In the genomic region with DNA sequence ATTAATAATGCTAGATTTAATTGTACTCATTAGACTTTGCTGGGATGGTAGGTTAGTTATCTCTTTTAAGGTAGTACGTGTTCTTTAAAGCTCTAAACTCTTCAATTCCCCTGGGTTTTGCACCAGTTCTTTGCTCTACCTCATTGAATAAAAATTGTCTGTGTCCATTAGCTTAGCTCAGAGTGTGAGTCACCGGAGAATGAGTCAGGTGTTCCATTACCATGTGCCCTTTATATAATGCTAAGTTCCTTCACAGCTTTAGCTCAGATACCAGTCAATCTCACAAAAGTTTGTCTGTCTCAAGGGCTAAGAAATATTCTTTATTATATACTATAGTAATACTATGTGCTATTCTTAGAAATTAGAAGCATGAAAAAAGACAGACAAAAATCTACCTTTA, we compare ENCODE assay signal across 11 cellular contexts.
DNase-seq lines count a peak whose midpoint lies in the region; ATAC-seq, FAIRE-seq and TF ChIP-seq lines count a peak whose summit lies in the region.
"Had no signal": no experiment of that assay in that cellular context is flagged by ENCODE, and none has a peak within 500 bp of the region (broad histone marks: within the 10 kb centered on the region; RNA-seq: fewer than 3 reads in every experiment).

No MANE protein-coding gene starts in this region.

- in situ Hi-C loops in K562 (cut with MboI): no loop called here

- no peak for FAIRE-seq in K562 (lab: Jason Lieb, UNC)

- CTCF ChIA-PET in AG04450 (lab: Charles Lee) (interaction anchor here (0.9 kb wide), 1 partner anchor 149 kb away, joined by 3 read pairs; no protein-coding TSS in a partner anchor), K562 (lab: Yijun Ruan, JAX; ENCODE audit: low intra/inter-chr PET ratio) (no interaction called here), GM10248 (lab: Yijun Ruan, JAX) (interaction anchor here (1.5 kb wide), 1 partner anchor 11 kb away, joined by 5 read pairs; no protein-coding TSS in a partner anchor)

- no peak for TF ChIP-seq RAD21 in K562 (CRISPR knock-in tag; conservative IDR thresholded peaks at IDR 0.05 in 1 of 2, IDR thresholded peaks at IDR 0.05 in 1 of 2)

- POLR2A ChIA-PET in AG04450 (lab: Yijun Ruan, JAX): no interaction called here
- POLR2A ChIA-PET in K562 (lab: Yijun Ruan, JAX): interaction anchor here (1.1 kb wide), 1 partner anchor 15 kb away, joined by 5 read pairs; no protein-coding TSS in a partner anchor
- POLR2A ChIA-PET in GM10248 (lab: Yijun Ruan, JAX): no interaction called here

- H3K79me2 ChIP-seq in K562 (ENCODE audit: control insufficient read depth, insufficient read depth, low read length): no peaks in the 10 kb centered on the region

- H3K27ac ChIP-seq in AG04450 (ENCODE audit: low read depth, low read length) (no peak overlapping the region), K562 (ENCODE audit: extremely low read depth, low read depth, low read length) (no peak overlapping the region), ovary (no peak overlapping the region)

- intact Hi-C loops in K562 (cut with micrococcal nuclease): no loop called here
- intact Hi-C loops in ovary (cut with DNase I): no loop called here

- H2AFZ ChIP-seq in K562 (ENCODE audit: low read depth, low read length): no peak overlapping the region

- TF ChIP-seq CTCF in AG04450 (IDR thresholded peaks at IDR 0.05; ENCODE audit: low read depth, low read length) (no peak), K562 (IDR thresholded peaks at IDR 0.05 in 2 of 3, conservative IDR thresholded peaks at IDR 0.05 in 1 of 3; ENCODE audit: insufficient read depth in 2 of 3, low read depth in 1 of 3, low read length in 3 of 3) (no peak), kidney epithelial cell (IDR thresholded peaks at IDR 0.05; ENCODE audit: insufficient read depth, low read length, poor library complexity, severe bottlenecking) (no peak), GM10248 (IDR thresholded peaks at IDR 0.05; ENCODE audit: control extremely low read depth, extremely low read depth, low read depth, missing control alignments) (no peak), ovary (IDR thresholded peaks at IDR 0.05) (no peak)

- no peak for ATAC-seq in K562

- no peak for TF ChIP-seq POLR2A in K562 (conservative IDR thresholded peaks at IDR 0.05)
- TF ChIP-seq POLR2A in ovary (IDR thresholded peaks at IDR 0.05): no peak

- TF ChIP-seq EP300 in K562 (IDR thresholded peaks at IDR 0.05; ENCODE audit: low read length) (no peak), ovary (IDR thresholded peaks at IDR 0.05) (no peak)

- 0% methylated on average over 2 of the region's 2 CpGs for WGBS in K562 (ENCODE audit: insufficient coverage, low coverage, missing lambda C conversion rate)
- WGBS in ovary, 3 donors: 60 to 83% (median 73%) methylated on average over 2 of the region's 2 CpGs

- H3K9me1 ChIP-seq in K562 (ENCODE audit: control insufficient read depth, insufficient read depth, low read length): peaks cover 4% of the 10 kb centered on the region

- BruUV-seq in K562 (replicated peaks; lab: Mats Ljungman, UMichigan): no TSS peak

- H3K9me3 ChIP-seq in AG04450 (ENCODE audit: control insufficient read depth, insufficient read depth, low read length): peaks cover 3% of the 10 kb centered on the region; the same call in 1 of the 2 replicates
- no peaks in the 10 kb centered on the region for H3K9me3 ChIP-seq in K562 (replicated peaks; ENCODE audit: control insufficient read depth, insufficient read depth, low read depth, low read length)
- H3K9me3 ChIP-seq in ovary: no peaks in the 10 kb centered on the region

- DNase-seq in AG04450 (ENCODE audit: low read depth, low spot score) (peak; percentile 61), HT1080 (ENCODE audit: low read depth) (peak; percentile 86), K562 (ENCODE audit: extremely low read depth in 1 of 4, low spot score in 3 of 4) (no peak), kidney epithelial cell (ENCODE audit: low read depth) (peak; percentile 74), GM10248 (ENCODE audit: extremely low spot score) (no peak), GOT3 (lab: John Stamatoyannopoulos, UW) (no peak), ovary (no peak)
- no peak for DNase-seq in activated CD4-positive, alpha-beta T cell treated with anti-CD3 and anti-CD28 coated beads for 4 hours
- DNase-seq: activated CD4-positive, alpha-beta memory T cell treated with anti-CD3 and anti-CD28 coated beads, Interleukin-2, amount 10 ng/mL, durations not matched to agents 7 days and 5 days; NCI-H1048; stimulated activated naive CD4-positive, alpha-beta T cell had no signal

- H3K9ac ChIP-seq in K562 (ENCODE audit: insufficient read depth in 1 of 2, low read depth in 2 of 2, low read length in 2 of 2): no peak overlapping the region

- H3K4me2 ChIP-seq in K562 (ENCODE audit: insufficient read depth, low read length): no peak overlapping the region

- H3K36me3 ChIP-seq in K562 (ENCODE audit: control insufficient read depth, insufficient read depth, low read length) (no peaks in the 10 kb centered on the region), kidney epithelial cell (ENCODE audit: control insufficient read depth, insufficient read depth, low read length) (no peaks in the 10 kb centered on the region), ovary (no peaks in the 10 kb centered on the region)

- no peaks in the 10 kb centered on the region for H4K20me1 ChIP-seq in K562 (replicated peaks; ENCODE audit: control insufficient read depth, insufficient read depth, low read length)

- no peak overlapping the region for H3K4me3 ChIP-seq in AG04450 (ENCODE audit: low read depth, low read length)
- no peak overlapping the region for H3K4me3 ChIP-seq in K562
- no peak overlapping the region for H3K4me3 ChIP-seq in kidney epithelial cell (ENCODE audit: low read depth, low read length)
- no peak overlapping the region for H3K4me3 ChIP-seq in ovary

- no peaks in the 10 kb centered on the region for H3K27me3 ChIP-seq in AG04450 (ENCODE audit: control insufficient read depth, insufficient read depth, low read length)
- H3K27me3 ChIP-seq in K562 (ENCODE audit: control insufficient read depth in 2 of 2, insufficient read depth in 2 of 2, low read length in 2 of 2): no peaks in the 10 kb centered on the region
- H3K27me3 ChIP-seq in kidney epithelial cell (ENCODE audit: control insufficient read depth, insufficient read depth, low read length): no peaks in the 10 kb centered on the region
- H3K27me3 ChIP-seq in ovary: no peaks in the 10 kb centered on the region

- H3K4me1 ChIP-seq in K562 (replicated peaks in 1 of 2; ENCODE audit: control insufficient read depth in 2 of 2, insufficient read depth in 2 of 2, low read length in 2 of 2) (no peaks in the 10 kb centered on the region), ovary (ENCODE audit: insufficient read depth) (no peaks in the 10 kb centered on the region)

TF ChIP-seq in K562, 482 proteins besides CTCF, POLR2A, EP300 and RAD21:
- TF ChIP-seq FOS (IDR thresholded peaks at IDR 0.05; ENCODE audit: extremely low read depth, insufficient read length): peak; percentile 18
- TF ChIP-seq FOSL1 (tag; conservative IDR thresholded peaks at IDR 0.05): peak; percentile 93
- no peak for TF ChIP-seq DACH1 (IDR thresholded peaks at IDR 0.05; ENCODE audit: partially characterized antibody)
- TF ChIP-seq RBM25 (IDR thresholded peaks at IDR 0.05; ENCODE audit: low read depth, low read length, severe bottlenecking): no peak
- TF ChIP-seq JUN (IDR thresholded peaks at IDR 0.05; ENCODE audit: borderline replicate concordance, low read depth, low read length): peak; percentile 81
- TF ChIP-seq JUN (CRISPR knock-in tag; IDR thresholded peaks at IDR 0.05; ENCODE audit: borderline replicate concordance): no peak
- peak; percentile 18; the same call in 1 of the 2 replicates for TF ChIP-seq ARID1B (IDR thresholded peaks at IDR 0.05)
- TF ChIP-seq, protein P1, sequence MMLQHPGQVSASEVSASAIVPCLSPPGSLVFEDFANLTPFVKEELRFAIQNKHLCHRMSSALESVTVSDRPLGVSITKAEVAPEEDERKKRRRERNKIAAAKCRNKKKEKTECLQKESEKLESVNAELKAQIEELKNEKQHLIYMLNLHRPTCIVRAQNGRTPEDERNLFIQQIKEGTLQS (IDR thresholded peaks at IDR 0.05): peak; percentile 80
- TF ChIP-seq, protein P1 (CRISPR knock-in tag; conservative IDR thresholded peaks at IDR 0.05): no peak
- peak; percentile 75; the same call in 1 of the 2 replicates for TF ChIP-seq JUND (IDR thresholded peaks at IDR 0.05; ENCODE audit: borderline replicate concordance, low read depth, low read length)
- peak; percentile 83; the same call in 2 of the 3 replicates for TF ChIP-seq JUND (tag; IDR thresholded peaks at IDR 0.05; ENCODE audit: borderline replicate concordance, low read depth, low read length)
- no peak for TF ChIP-seq ZNF184 (CRISPR knock-in tag; IDR thresholded peaks at IDR 0.05)
- no peak for TF ChIP-seq RFX7 (CRISPR knock-in tag; IDR thresholded peaks at IDR 0.05)

Comparison
In these comparisons a context has a peak if more than half of its experiments do, and no peak if none do; other contexts are left out.
1. DNase-seq: peak in AG04450 (single experiment), HT1080 (single experiment) and kidney epithelial cell (single experiment); none in K562 (0 of 4), GM10248 (single experiment), GOT3 (single experiment), ovary (0 of 5) and activated CD4-positive, alpha-beta T cell treated with anti-CD3 and anti-CD28 coated beads for 4 hours (0 of 2).